ENCODE assay signal across 14 cellular contexts in the genomic region with DNA sequence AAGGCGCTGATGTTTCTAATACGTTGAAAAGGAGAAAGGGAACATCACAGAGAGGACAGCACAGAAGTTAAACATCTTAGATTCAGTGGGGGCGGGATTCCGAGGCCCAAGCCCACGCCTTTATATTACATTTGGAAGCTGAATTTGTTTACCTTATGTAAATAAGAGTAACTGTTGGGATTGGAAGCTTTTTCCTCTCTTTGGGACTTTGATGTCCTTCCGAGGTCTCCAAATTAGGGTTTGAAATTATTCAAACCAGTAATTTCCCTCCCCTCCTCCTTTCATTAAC. TPM values are rescaled to one million over a fixed set of nuclear protein-coding genes. Genes with fewer than 3 reads are reported as not detected.
DNase-seq lines count a peak whose midpoint lies in the region; ATAC-seq and TF ChIP-seq lines count a peak whose summit lies in the region.
"Had no signal": no experiment of that assay in that cellular context is flagged by ENCODE, and none has a peak within 500 bp of the region (broad histone marks: within the 10 kb centered on the region; RNA-seq: fewer than 3 reads in every experiment).

No MANE protein-coding gene starts in this region.

- CTCF ChIA-PET in WTC11 (lab: Charles Lee) = interaction anchor here (1.2 to 1.7 kb wide), 5 partner anchors 9 to 358 kb away, joined by 3 to 11 read pairs (median 3); no protein-coding TSS in a partner anchor

- H3K9ac ChIP-seq in HUES48 (ENCODE audit: low read depth, low read length) = no peak overlapping the region
- H3K9ac ChIP-seq: KMS-11 had no signal

- no peaks in the 10 kb centered on the region for H3K36me3 Mint-ChIP-seq in WTC11
- H3K36me3 Mint-ChIP-seq in activated T-helper 2 cell treated with anti-CD3 and anti-CD28 coated beads, Interferon-gamma antibody, Interleukin-2, Interleukin-4, amounts not matched to agents 10 μg/mL and 5 μg/mL and 100 μg/mL, durations not matched to agents 14 hours and 24 hours and 36 hours (ENCODE audit: low read depth) = peaks cover 3% of the 10 kb centered on the region

- H3K9me3 Mint-ChIP-seq in WTC11 = no peaks in the 10 kb centered on the region
- no peaks in the 10 kb centered on the region for H3K9me3 Mint-ChIP-seq in activated T-helper 2 cell treated with anti-CD3 and anti-CD28 coated beads, Interferon-gamma antibody, Interleukin-2, Interleukin-4, amounts not matched to agents 10 μg/mL and 5 μg/mL and 100 μg/mL, durations not matched to agents 14 hours and 24 hours and 36 hours

- H3K4me3 ChIP-seq in HUES48 (ENCODE audit: low read depth, low read length) = peak overlapping the region; percentile 62
- peak overlapping the region; percentile 60 for H3K4me3 ChIP-seq in lower lobe of right lung
- H3K4me3 ChIP-seq in dorsolateral prefrontal cortex = no peak overlapping the region
- H3K4me3 ChIP-seq: suprapubic skin had no signal

- POLR2A ChIA-PET in WTC11 (lab: Charles Lee) = no interaction called here

- H3K4me1 Mint-ChIP-seq in WTC11 = peaks cover 61% of the 10 kb centered on the region
- H3K4me1 Mint-ChIP-seq in activated T-helper 2 cell treated with anti-CD3 and anti-CD28 coated beads, Interferon-gamma antibody, Interleukin-2, Interleukin-4, amounts not matched to agents 10 μg/mL and 5 μg/mL and 100 μg/mL, durations not matched to agents 14 hours and 24 hours and 36 hours (ENCODE audit: low read depth) = no peaks in the 10 kb centered on the region

- H3K27me3 ChIP-seq in HUES48 (ENCODE audit: control insufficient read depth, insufficient read depth, low read length) (peaks cover 99% of the 10 kb centered on the region), lower lobe of right lung (ENCODE audit: low read depth) (peaks cover 94% of the 10 kb centered on the region), dorsolateral prefrontal cortex (peaks cover 39 to 100% (median 100%) of the 10 kb centered on the region in 45 donors)

- no peaks in the 10 kb centered on the region for H3K9me3 ChIP-seq in HUES48 (ENCODE audit: control insufficient read depth, insufficient read depth, low read length)
- no peaks in the 10 kb centered on the region for H3K9me3 ChIP-seq in lower lobe of right lung
- H3K9me3 ChIP-seq: psoas muscle, suprapubic skin had no signal

- H3K27ac ChIP-seq in 22Rv1 = peak overlapping the region; percentile 100
- H3K27ac ChIP-seq in HUES48 (ENCODE audit: low read depth, low read length) = peak overlapping the region; percentile 47
- peak overlapping the region; percentile 83 for H3K27ac ChIP-seq in lower lobe of right lung
- no peak overlapping the region for H3K27ac ChIP-seq in dorsolateral prefrontal cortex
- H3K27ac ChIP-seq: KMS-11, psoas muscle, suprapubic skin had no signal

- TF ChIP-seq CTCF in 22Rv1 (IDR thresholded peaks at IDR 0.05) (no peak), WTC11 (IDR thresholded peaks at IDR 0.05) (no peak), lower lobe of right lung (IDR thresholded peaks at IDR 0.05) (no peak), dorsolateral prefrontal cortex (IDR thresholded peaks at IDR 0.05 in 54 of 56, conservative IDR thresholded peaks at IDR 0.05 in 2 of 56; ENCODE audit: low read depth in 1 of 56, partially characterized antibody in 56 of 56) (no peak)

- H3K27me3 Mint-ChIP-seq in WTC11 (ENCODE audit: low read depth) = peaks cover 99% of the 10 kb centered on the region
- H3K27me3 Mint-ChIP-seq in activated T-helper 2 cell treated with anti-CD3 and anti-CD28 coated beads, Interferon-gamma antibody, Interleukin-2, Interleukin-4, amounts not matched to agents 10 μg/mL and 5 μg/mL and 100 μg/mL, durations not matched to agents 14 hours and 24 hours and 36 hours (ENCODE audit: low read depth) = peaks cover 69% of the 10 kb centered on the region

- H3K4me3 Mint-ChIP-seq in WTC11 = peak overlapping the region; percentile 72
- H3K4me3 Mint-ChIP-seq in activated T-helper 2 cell treated with anti-CD3 and anti-CD28 coated beads, Interferon-gamma antibody, Interleukin-2, Interleukin-4, amounts not matched to agents 10 μg/mL and 5 μg/mL and 100 μg/mL, durations not matched to agents 14 hours and 24 hours and 36 hours (ENCODE audit: low read depth) = no peak overlapping the region

- H3K36me3 ChIP-seq in HUES48 (ENCODE audit: control insufficient read depth, insufficient read depth, low read length) = no peaks in the 10 kb centered on the region
- no peaks in the 10 kb centered on the region for H3K36me3 ChIP-seq in lower lobe of right lung
- H3K36me3 ChIP-seq: suprapubic skin had no signal

- ATAC-seq in WTC11 (no peak), lower lobe of right lung (no peak), HG03135 (IDR thresholded peaks at IDR 0.05; ENCODE audit: unreplicated experiment) (no peak), HG03457 (IDR thresholded peaks at IDR 0.05; ENCODE audit: unreplicated experiment) (no peak)
- ATAC-seq: left cardiac atrium, psoas muscle had no signal

- H3K4me1 ChIP-seq in HUES48 (ENCODE audit: control insufficient read depth, insufficient read depth, low read length) (peaks cover 50% of the 10 kb centered on the region), lower lobe of right lung (peaks cover 9% of the 10 kb centered on the region)

- intact Hi-C loops in lower lobe of right lung (cut with DNase I) = no loop called here
- intact Hi-C loops in activated T-helper 2 cell treated with anti-CD3 and anti-CD28 coated beads, Interferon-gamma antibody, Interleukin-2, Interleukin-4, amounts not matched to agents 10 μg/mL and 5 μg/mL and 100 μg/mL, durations not matched to agents 14 hours and 24 hours and 36 hours (cut with micrococcal nuclease) = no loop called here
- intact Hi-C loops in dorsolateral prefrontal cortex (cut with DNase I) = no loop called here

- no peak overlapping the region for H3K27ac Mint-ChIP-seq in WTC11
- H3K27ac Mint-ChIP-seq in activated T-helper 2 cell treated with anti-CD3 and anti-CD28 coated beads, Interferon-gamma antibody, Interleukin-2, Interleukin-4, amounts not matched to agents 10 μg/mL and 5 μg/mL and 100 μg/mL, durations not matched to agents 14 hours and 24 hours and 36 hours = no peak overlapping the region

- DNase-seq in WTC11 (ENCODE audit: low spot score) (no peak), lower lobe of right lung (no peak), dorsolateral prefrontal cortex (no peak)
- DNase-seq in activated T-helper 2 cell treated with anti-CD3 and anti-CD28 coated beads, Interferon-gamma antibody, Interleukin-2, Interleukin-4, amounts not matched to agents 10 μg/mL and 5 μg/mL and 100 μg/mL, durations not matched to agents 14 hours and 24 hours and 36 hours (ENCODE audit: low spot score) = no peak
- DNase-seq: activated naive CD4-positive, alpha-beta T cell; cerebellar nuclear complex; left cardiac atrium; psoas muscle had no signal

TF ChIP-seq in WTC11, 78 proteins besides CTCF, POLR2A, EP300 and RAD21:
- TF ChIP-seq, protein P1, sequence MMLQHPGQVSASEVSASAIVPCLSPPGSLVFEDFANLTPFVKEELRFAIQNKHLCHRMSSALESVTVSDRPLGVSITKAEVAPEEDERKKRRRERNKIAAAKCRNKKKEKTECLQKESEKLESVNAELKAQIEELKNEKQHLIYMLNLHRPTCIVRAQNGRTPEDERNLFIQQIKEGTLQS (CRISPR knock-in tag; conservative IDR thresholded peaks at IDR 0.05) = no peak
- TF ChIP-seq, protein P2, sequence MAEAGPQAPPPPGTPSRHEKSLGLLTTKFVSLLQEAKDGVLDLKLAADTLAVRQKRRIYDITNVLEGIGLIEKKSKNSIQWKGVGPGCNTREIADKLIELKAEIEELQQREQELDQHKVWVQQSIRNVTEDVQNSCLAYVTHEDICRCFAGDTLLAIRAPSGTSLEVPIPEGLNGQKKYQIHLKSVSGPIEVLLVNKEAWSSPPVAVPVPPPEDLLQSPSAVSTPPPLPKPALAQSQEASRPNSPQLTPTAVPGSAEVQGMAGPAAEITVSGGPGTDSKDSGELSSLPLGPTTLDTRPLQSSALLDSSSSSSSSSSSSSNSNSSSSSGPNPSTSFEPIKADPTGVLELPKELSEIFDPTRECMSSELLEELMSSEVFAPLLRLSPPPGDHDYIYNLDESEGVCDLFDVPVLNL (CRISPR knock-in tag; IDR thresholded peaks at IDR 0.05; ENCODE audit: borderline replicate concordance, low read depth) = no peak
- TF ChIP-seq HMGA2 (CRISPR knock-in tag; IDR thresholded peaks at IDR 0.05) = no peak

RNA-seq across cellular contexts. Expression of a gene that starts 6.4 kb away (rescaled TPM):
- total RNA-seq in WTC11 (2021) (0.21 to 0.34 TPM (median 0.28 TPM) in 3 replicates), lower lobe of right lung (30.5 TPM), dorsolateral prefrontal cortex (not detected)
- 0.11 TPM in 1 of 2 replicates, not detected in the other for total RNA-seq in activated T-helper 2 cell treated with anti-CD3 and anti-CD28 coated beads, Interferon-gamma antibody, Interleukin-2, Interleukin-4, amounts not matched to agents 10 μg/mL and 5 μg/mL and 100 μg/mL, durations not matched to agents 14 hours and 24 hours and 36 hours
- total RNA-seq: left cardiac atrium, psoas muscle had no signal

RNA-seq across cellular contexts. Expression of a gene that starts 6.8 kb away (rescaled TPM):
- 0.09 to 0.11 TPM in 2 of 3 replicates, not detected in the other for total RNA-seq in WTC11 (2021)
- total RNA-seq in lower lobe of right lung = 9.2 TPM
- not detected in 2 replicates for total RNA-seq in activated T-helper 2 cell treated with anti-CD3 and anti-CD28 coated beads, Interferon-gamma antibody, Interleukin-2, Interleukin-4, amounts not matched to agents 10 μg/mL and 5 μg/mL and 100 μg/mL, durations not matched to agents 14 hours and 24 hours and 36 hours
- total RNA-seq in dorsolateral prefrontal cortex = 1 to 10 TPM in 75 of 120 experiments, under 1 TPM in 43, not detected in 2; 0.18 to 5.5 (median 1.3) TPM
- total RNA-seq: left cardiac atrium, psoas muscle had no signal

Comparison
In these comparisons a context has a peak if more than half of its experiments do, and no peak if none do; other contexts are left out.
1. H3K27ac ChIP-seq: peak in 22Rv1 (single experiment), HUES48 (single experiment) and lower lobe of right lung (single experiment); none in dorsolateral prefrontal cortex (0 of 59).
2. H3K4me3 ChIP-seq: peak in HUES48 (single experiment) and lower lobe of right lung (single experiment); none in dorsolateral prefrontal cortex (0 of 59).
3. RNA of a gene that starts 6.4 kb away (total RNA-seq): 30.5 TPM in lower lobe of right lung (single experiment); 0.21 to 0.34 TPM in WTC11, 0.11 TPM in activated T-helper 2 cell treated with anti-CD3 and anti-CD28 coated beads, Interferon-gamma antibody, Interleukin-2, Interleukin-4, amounts not matched to agents 10 μg/mL and 5 μg/mL and 100 μg/mL, durations not matched to agents 14 hours and 24 hours and 36 hours and not detected in dorsolateral prefrontal cortex; every median in the first group is over 10 times any median in the second.